Comparison of ENCODE assay signal across 1 cellular context in the genomic region with DNA sequence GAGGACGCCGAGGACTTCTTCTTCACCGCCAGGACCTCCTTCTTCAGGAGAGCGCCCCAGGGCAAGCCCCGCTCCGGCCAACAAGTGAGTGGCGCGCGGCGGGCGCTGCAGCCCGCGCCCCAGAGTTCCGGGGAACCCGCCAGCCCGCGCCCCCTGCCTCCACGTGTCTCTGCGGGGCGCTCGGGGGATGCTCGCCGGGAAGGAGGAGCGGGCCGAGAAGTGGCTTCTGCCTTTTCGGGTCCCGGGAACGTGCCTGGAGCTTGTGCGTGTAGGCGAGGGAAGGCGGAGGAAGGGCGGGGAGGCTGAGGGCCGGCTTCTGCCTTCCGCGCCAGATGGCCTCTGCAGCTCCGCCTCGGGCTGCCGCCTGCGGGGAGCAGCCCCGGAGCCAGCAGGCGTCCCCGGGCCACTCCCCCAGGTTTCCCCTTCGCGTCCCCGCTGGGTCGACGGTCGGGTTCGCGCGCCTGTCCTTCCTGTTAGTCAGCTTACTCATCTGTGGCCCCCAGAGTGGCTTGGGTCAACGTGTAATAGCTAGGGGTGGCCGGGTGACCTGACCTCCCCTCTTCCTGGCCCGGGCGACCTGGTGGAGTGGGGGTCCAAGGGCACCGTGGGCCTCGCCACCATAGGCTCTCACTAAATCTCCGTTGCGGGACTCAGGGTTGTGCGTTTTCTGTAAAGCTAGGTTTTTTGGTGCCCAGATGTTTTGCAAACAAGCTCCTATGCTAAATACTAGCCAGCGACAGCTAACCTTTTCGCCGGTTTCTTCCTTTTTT.
TF ChIP-seq lines count a peak whose summit lies in the region.

No MANE protein-coding gene starts in this region.

TF ChIP-seq in K562, 482 proteins besides CTCF, POLR2A, EP300 and RAD21 (continued from another document and continues in another):
- TF ChIP-seq, protein P1, sequence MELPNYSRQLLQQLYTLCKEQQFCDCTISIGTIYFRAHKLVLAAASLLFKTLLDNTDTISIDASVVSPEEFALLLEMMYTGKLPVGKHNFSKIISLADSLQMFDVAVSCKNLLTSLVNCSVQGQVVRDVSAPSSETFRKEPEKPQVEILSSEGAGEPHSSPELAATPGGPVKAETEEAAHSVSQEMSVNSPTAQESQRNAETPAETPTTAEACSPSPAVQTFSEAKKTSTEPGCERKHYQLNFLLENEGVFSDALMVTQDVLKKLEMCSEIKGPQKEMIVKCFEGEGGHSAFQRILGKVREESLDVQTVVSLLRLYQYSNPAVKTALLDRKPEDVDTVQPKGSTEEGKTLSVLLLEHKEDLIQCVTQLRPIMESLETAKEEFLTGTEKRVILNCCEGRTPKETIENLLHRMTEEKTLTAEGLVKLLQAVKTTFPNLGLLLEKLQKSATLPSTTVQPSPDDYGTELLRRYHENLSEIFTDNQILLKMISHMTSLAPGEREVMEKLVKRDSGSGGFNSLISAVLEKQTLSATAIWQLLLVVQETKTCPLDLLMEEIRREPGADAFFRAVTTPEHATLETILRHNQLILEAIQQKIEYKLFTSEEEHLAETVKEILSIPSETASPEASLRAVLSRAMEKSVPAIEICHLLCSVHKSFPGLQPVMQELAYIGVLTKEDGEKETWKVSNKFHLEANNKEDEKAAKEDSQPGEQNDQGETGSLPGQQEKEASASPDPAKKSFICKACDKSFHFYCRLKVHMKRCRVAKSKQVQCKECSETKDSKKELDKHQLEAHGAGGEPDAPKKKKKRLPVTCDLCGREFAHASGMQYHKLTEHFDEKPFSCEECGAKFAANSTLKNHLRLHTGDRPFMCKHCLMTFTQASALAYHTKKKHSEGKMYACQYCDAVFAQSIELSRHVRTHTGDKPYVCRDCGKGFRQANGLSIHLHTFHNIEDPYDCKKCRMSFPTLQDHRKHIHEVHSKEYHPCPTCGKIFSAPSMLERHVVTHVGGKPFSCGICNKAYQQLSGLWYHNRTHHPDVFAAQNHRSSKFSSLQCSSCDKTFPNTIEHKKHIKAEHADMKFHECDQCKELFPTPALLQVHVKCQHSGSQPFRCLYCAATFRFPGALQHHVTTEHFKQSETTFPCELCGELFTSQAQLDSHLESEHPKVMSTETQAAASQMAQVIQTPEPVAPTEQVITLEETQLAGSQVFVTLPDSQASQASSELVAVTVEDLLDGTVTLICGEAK (IDR thresholded peaks at IDR 0.05): 0 out of 2 replicates have a peak, but pooled peaks have one; percentile 19
- TF ChIP-seq, protein P1 (CRISPR knock-in tag; IDR thresholded peaks at IDR 0.05): no peak
- TF ChIP-seq STAG1 (CRISPR knock-in tag; IDR thresholded peaks at IDR 0.05; ENCODE audit: borderline replicate concordance) (peak; percentile 17; the same call in 1 of the 2 replicates), SUPT5H (IDR thresholded peaks at IDR 0.05) (peak; percentile 63), FOXM1 (IDR thresholded peaks at IDR 0.05; ENCODE audit: low read depth) (no peak), FOXM1 (CRISPR knock-in tag; IDR thresholded peaks at IDR 0.05; ENCODE audit: low read depth) (no peak), HNRNPUL1 (IDR thresholded peaks at IDR 0.05; ENCODE audit: low read length) (no peak), NR2C2 (CRISPR knock-in tag; IDR thresholded peaks at IDR 0.05) (no peak), NR2C2 (tag; IDR thresholded peaks at IDR 0.05) (0 out of 2 replicates have a peak, but pooled peaks have one; percentile 34), HMG20B (CRISPR knock-in tag; IDR thresholded peaks at IDR 0.05) (no peak), ZNF316 (IDR thresholded peaks at IDR 0.05) (peak; percentile 77), XRCC4 (IDR thresholded peaks at IDR 0.05; ENCODE audit: extremely low read depth, insufficient read depth, insufficient read length) (no peak), ERF (CRISPR knock-in tag; IDR thresholded peaks at IDR 0.05) (0 out of 2 replicates have a peak, but pooled peaks have one; percentile 46), CREM (IDR thresholded peaks at IDR 0.05; ENCODE audit: low read depth) (peak; percentile 23; the same call in 1 of the 2 replicates), RBM25 (IDR thresholded peaks at IDR 0.05; ENCODE audit: low read depth, low read length, severe bottlenecking) (no peak), MTA3 (IDR thresholded peaks at IDR 0.05; ENCODE audit: borderline replicate concordance) (0 out of 2 replicates have a peak, but pooled peaks have one; percentile 60), SP1 (CRISPR knock-in tag; IDR thresholded peaks at IDR 0.05) (peak; percentile 50; the same call in 1 of the 2 replicates), RBFOX2 (IDR thresholded peaks at IDR 0.05; ENCODE audit: low read depth, low read length) (peak; percentile 74), RBM34 (IDR thresholded peaks at IDR 0.05; ENCODE audit: borderline replicate concordance, insufficient read depth, low read length) (no peak), CXXC5 (CRISPR knock-in tag; IDR thresholded peaks at IDR 0.05) (peak; percentile 67), E2F3 (CRISPR knock-in tag; IDR thresholded peaks at IDR 0.05) (no peak), GATA2 (CRISPR knock-in tag; IDR thresholded peaks at IDR 0.05) (no peak)
- TF ChIP-seq, protein P2, sequence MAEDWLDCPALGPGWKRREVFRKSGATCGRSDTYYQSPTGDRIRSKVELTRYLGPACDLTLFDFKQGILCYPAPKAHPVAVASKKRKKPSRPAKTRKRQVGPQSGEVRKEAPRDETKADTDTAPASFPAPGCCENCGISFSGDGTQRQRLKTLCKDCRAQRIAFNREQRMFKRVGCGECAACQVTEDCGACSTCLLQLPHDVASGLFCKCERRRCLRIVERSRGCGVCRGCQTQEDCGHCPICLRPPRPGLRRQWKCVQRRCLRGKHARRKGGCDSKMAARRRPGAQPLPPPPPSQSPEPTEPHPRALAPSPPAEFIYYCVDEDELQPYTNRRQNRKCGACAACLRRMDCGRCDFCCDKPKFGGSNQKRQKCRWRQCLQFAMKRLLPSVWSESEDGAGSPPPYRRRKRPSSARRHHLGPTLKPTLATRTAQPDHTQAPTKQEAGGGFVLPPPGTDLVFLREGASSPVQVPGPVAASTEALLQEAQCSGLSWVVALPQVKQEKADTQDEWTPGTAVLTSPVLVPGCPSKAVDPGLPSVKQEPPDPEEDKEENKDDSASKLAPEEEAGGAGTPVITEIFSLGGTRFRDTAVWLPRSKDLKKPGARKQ (CRISPR knock-in tag; IDR thresholded peaks at IDR 0.05): no peak
- TF ChIP-seq, protein P3, sequence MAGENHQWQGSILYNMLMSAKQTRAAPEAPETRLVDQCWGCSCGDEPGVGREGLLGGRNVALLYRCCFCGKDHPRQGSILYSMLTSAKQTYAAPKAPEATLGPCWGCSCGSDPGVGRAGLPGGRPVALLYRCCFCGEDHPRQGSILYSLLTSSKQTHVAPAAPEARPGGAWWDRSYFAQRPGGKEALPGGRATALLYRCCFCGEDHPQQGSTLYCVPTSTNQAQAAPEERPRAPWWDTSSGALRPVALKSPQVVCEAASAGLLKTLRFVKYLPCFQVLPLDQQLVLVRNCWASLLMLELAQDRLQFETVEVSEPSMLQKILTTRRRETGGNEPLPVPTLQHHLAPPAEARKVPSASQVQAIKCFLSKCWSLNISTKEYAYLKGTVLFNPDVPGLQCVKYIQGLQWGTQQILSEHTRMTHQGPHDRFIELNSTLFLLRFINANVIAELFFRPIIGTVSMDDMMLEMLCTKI (IDR thresholded peaks at IDR 0.05; ENCODE audit: partially characterized antibody): no peak
- TF ChIP-seq, protein P4, sequence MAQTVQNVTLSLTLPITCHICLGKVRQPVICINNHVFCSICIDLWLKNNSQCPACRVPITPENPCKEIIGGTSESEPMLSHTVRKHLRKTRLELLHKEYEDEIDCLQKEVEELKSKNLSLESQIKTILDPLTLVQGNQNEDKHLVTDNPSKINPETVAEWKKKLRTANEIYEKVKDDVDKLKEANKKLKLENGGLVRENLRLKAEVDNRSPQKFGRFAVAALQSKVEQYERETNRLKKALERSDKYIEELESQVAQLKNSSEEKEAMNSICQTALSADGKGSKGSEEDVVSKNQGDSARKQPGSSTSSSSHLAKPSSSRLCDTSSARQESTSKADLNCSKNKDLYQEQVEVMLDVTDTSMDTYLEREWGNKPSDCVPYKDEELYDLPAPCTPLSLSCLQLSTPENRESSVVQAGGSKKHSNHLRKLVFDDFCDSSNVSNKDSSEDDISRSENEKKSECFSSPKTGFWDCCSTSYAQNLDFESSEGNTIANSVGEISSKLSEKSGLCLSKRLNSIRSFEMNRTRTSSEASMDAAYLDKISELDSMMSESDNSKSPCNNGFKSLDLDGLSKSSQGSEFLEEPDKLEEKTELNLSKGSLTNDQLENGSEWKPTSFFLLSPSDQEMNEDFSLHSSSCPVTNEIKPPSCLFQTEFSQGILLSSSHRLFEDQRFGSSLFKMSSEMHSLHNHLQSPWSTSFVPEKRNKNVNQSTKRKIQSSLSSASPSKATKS (CRISPR knock-in tag; IDR thresholded peaks at IDR 0.05): no peak
- TF ChIP-seq, protein P5, sequence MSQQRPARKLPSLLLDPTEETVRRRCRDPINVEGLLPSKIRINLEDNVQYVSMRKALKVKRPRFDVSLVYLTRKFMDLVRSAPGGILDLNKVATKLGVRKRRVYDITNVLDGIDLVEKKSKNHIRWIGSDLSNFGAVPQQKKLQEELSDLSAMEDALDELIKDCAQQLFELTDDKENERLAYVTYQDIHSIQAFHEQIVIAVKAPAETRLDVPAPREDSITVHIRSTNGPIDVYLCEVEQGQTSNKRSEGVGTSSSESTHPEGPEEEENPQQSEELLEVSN (IDR thresholded peaks at IDR 0.05; ENCODE audit: borderline replicate concordance in 1 of 2, extremely low read depth in 1 of 2, insufficient read depth in 1 of 2, insufficient read length in 1 of 2, low read depth in 1 of 2, low read length in 1 of 2, poor library complexity in 1 of 2, severe bottlenecking in 1 of 2): peak in 1 of 2 experiments; percentile 28
- TF ChIP-seq, protein P6, sequence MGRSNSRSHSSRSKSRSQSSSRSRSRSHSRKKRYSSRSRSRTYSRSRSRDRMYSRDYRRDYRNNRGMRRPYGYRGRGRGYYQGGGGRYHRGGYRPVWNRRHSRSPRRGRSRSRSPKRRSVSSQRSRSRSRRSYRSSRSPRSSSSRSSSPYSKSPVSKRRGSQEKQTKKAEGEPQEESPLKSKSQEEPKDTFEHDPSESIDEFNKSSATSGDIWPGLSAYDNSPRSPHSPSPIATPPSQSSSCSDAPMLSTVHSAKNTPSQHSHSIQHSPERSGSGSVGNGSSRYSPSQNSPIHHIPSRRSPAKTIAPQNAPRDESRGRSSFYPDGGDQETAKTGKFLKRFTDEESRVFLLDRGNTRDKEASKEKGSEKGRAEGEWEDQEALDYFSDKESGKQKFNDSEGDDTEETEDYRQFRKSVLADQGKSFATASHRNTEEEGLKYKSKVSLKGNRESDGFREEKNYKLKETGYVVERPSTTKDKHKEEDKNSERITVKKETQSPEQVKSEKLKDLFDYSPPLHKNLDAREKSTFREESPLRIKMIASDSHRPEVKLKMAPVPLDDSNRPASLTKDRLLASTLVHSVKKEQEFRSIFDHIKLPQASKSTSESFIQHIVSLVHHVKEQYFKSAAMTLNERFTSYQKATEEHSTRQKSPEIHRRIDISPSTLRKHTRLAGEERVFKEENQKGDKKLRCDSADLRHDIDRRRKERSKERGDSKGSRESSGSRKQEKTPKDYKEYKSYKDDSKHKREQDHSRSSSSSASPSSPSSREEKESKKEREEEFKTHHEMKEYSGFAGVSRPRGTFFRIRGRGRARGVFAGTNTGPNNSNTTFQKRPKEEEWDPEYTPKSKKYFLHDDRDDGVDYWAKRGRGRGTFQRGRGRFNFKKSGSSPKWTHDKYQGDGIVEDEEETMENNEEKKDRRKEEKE (IDR thresholded peaks at IDR 0.05; ENCODE audit: borderline replicate concordance in 1 of 2, control insufficient read depth in 1 of 2, low read depth in 2 of 2, low read length in 1 of 2): no peak
- TF ChIP-seq, protein P7, sequence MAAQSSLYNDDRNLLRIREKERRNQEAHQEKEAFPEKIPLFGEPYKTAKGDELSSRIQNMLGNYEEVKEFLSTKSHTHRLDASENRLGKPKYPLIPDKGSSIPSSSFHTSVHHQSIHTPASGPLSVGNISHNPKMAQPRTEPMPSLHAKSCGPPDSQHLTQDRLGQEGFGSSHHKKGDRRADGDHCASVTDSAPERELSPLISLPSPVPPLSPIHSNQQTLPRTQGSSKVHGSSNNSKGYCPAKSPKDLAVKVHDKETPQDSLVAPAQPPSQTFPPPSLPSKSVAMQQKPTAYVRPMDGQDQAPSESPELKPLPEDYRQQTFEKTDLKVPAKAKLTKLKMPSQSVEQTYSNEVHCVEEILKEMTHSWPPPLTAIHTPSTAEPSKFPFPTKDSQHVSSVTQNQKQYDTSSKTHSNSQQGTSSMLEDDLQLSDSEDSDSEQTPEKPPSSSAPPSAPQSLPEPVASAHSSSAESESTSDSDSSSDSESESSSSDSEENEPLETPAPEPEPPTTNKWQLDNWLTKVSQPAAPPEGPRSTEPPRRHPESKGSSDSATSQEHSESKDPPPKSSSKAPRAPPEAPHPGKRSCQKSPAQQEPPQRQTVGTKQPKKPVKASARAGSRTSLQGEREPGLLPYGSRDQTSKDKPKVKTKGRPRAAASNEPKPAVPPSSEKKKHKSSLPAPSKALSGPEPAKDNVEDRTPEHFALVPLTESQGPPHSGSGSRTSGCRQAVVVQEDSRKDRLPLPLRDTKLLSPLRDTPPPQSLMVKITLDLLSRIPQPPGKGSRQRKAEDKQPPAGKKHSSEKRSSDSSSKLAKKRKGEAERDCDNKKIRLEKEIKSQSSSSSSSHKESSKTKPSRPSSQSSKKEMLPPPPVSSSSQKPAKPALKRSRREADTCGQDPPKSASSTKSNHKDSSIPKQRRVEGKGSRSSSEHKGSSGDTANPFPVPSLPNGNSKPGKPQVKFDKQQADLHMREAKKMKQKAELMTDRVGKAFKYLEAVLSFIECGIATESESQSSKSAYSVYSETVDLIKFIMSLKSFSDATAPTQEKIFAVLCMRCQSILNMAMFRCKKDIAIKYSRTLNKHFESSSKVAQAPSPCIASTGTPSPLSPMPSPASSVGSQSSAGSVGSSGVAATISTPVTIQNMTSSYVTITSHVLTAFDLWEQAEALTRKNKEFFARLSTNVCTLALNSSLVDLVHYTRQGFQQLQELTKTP (IDR thresholded peaks at IDR 0.05; ENCODE audit: low read depth in 1 of 2, partially characterized antibody in 2 of 2): no peak
